ENCODE assay signal across 8 cellular contexts in the genomic region with DNA sequence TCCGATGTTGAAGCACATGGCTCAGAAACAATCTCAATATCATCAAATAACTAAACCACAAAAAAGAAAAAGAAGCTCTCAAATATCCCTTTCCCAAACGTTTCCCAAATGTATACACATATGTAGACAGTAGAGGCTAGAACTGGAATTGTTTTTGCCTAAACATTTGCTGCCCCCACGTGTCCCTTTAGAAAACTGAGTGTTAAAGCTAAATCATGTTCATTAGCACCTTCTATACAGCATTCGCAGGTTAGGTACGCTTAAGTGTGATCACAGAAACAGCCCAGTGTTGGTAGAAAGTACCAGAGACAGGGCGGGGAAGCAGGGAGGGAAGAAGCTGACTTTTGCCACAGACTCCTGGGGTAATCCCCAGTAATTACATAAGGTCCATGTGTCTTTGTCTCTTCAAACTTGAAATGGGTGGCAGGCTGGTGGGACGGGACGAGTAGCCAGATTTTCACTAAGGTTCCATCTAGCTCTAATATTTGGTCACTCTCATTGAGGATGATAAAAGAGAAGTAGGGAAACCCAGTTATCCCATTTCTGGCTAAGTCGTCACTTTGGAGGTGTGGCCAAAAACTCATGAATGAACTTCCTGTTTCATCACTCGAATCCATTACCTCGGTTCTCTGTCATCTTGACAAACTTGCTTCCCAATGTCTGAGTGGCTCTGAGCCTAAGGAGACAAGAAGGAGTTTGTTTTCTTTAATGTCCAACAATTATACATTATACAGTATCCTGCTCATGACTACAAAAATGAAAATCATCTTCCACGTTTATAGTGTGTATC. TPM values are rescaled to one million over a fixed set of nuclear protein-coding genes. Genes with fewer than 3 reads are reported as not detected.
DNase-seq lines count a peak whose midpoint lies in the region; ATAC-seq and TF ChIP-seq lines count a peak whose summit lies in the region.

No MANE protein-coding gene starts in this region.

- DNase-seq in CD4-positive, alpha-beta T cell = no peak
- peak; percentile 69 for DNase-seq in NCI-H1694 treated with DMSO at 0.1 percent for 48 hours (lab: John Stamatoyannopoulos, UW)
- peak; percentile 63 for DNase-seq in WERI-Rb-1
- DNase-seq in iris pigment epithelial cell (ENCODE audit: low read depth) = peak; percentile 59
- no peak for DNase-seq in tibial nerve (ENCODE audit: low spot score in 2 of 2)
- no peak for DNase-seq in thyroid gland

- H3K4me1 ChIP-seq in tibial nerve (peaks cover 0 to 23% (median 7%) of the 10 kb centered on the region in 4 donors), thyroid gland (peaks cover 11 to 16% of the 10 kb centered on the region in 2 donors)

- CTCF ChIA-PET in CD4-positive, alpha-beta T cell (lab: Charles Lee) = interaction anchor here (1.0 to 1.1 kb wide), 2 partner anchors 9 to 20 kb away, joined by 3 read pairs; no protein-coding TSS in a partner anchor

- H3K27ac ChIP-seq in CD4-positive, alpha-beta T cell (ENCODE audit: low read depth, low read length) = no peak overlapping the region
- H3K27ac ChIP-seq in WERI-Rb-1 (no peak overlapping the region), tibial nerve (no peak overlapping the region), thyroid gland (no peak overlapping the region)

- 20 to 25% methylated on average over 12 of the region's 12 CpGs for WGBS in tibial nerve, 2 donors
- WGBS in thyroid gland, 2 donors = 28 to 39% methylated on average over 12 of the region's 12 CpGs

- H3K9me3 Mint-ChIP-seq in CD4-positive, alpha-beta T cell = no peaks in the 10 kb centered on the region

- no peak for TF ChIP-seq CTCF in CD4-positive, alpha-beta T cell (IDR thresholded peaks at IDR 0.05)
- TF ChIP-seq CTCF in WERI-Rb-1 (IDR thresholded peaks at IDR 0.05; ENCODE audit: low read depth, low read length) (peak; percentile 62), tibial nerve (IDR thresholded peaks at IDR 0.05) (peak; percentile 24 to 59 (median 36)), thyroid gland (IDR thresholded peaks at IDR 0.05) (peak in 3 of 6 experiments; percentile 26 to 55 (median 49))

- ATAC-seq in CD4-positive, alpha-beta T cell (ENCODE audit: poor library complexity) = peak; percentile 17
- ATAC-seq in GM18505 (IDR thresholded peaks at IDR 0.05; ENCODE audit: unreplicated experiment) (peak; percentile 42), HG02884 (IDR thresholded peaks at IDR 0.05; ENCODE audit: unreplicated experiment) (peak; percentile 65)

- peaks cover 58% of the 10 kb centered on the region for H3K27me3 ChIP-seq in CD4-positive, alpha-beta T cell (ENCODE audit: control insufficient read depth, insufficient read depth, low read length)
- H3K27me3 ChIP-seq in WERI-Rb-1 (ENCODE audit: insufficient read depth, low read depth, severe bottlenecking) = peaks cover 16% of the 10 kb centered on the region
- H3K27me3 ChIP-seq in tibial nerve = peaks cover 0 to 22% of the 10 kb centered on the region in 2 donors
- peaks cover 7% of the 10 kb centered on the region for H3K27me3 ChIP-seq in thyroid gland

- H3K4me1 Mint-ChIP-seq in CD4-positive, alpha-beta T cell (ENCODE audit: low read depth) = peaks cover 23% of the 10 kb centered on the region

- TF ChIP-seq POLR2A in GM18505 (IDR thresholded peaks at IDR 0.05; ENCODE audit: borderline replicate concordance, extremely low read depth, insufficient read depth, insufficient read length) (no peak), tibial nerve (IDR thresholded peaks at IDR 0.05) (no peak), thyroid gland (IDR thresholded peaks at IDR 0.05) (no peak)

- H3K27ac Mint-ChIP-seq in CD4-positive, alpha-beta T cell = no peak overlapping the region

- intact Hi-C loops in CD4-positive, alpha-beta T cell (cut with DNase I, micrococcal nuclease) = loop anchor here (1.0 to 10.0 kb wide), 5 partner anchors 175 to 1447 kb away; no protein-coding TSS in a partner anchor
- intact Hi-C loops in thyroid gland (cut with DNase I) = loop anchor here (10.0 kb wide), 2 partner anchors 395 to 875 kb away; no protein-coding TSS in a partner anchor

- POLR2A ChIA-PET in CD4-positive, alpha-beta T cell (lab: Charles Lee) = interaction anchor here (0.9 kb wide), 1 partner anchor 9 kb away, joined by 5 read pairs; no protein-coding TSS in a partner anchor

- peak overlapping the region; percentile 35 for H3K4me3 Mint-ChIP-seq in CD4-positive, alpha-beta T cell

- no peak for TF ChIP-seq EP300 in tibial nerve (IDR thresholded peaks at IDR 0.05)

- H3K9me3 ChIP-seq in CD4-positive, alpha-beta T cell (ENCODE audit: control insufficient read depth, low read length) = no peaks in the 10 kb centered on the region
- H3K9me3 ChIP-seq in WERI-Rb-1 (ENCODE audit: severe bottlenecking) = no peaks in the 10 kb centered on the region
- H3K9me3 ChIP-seq in tibial nerve = no peaks in the 10 kb centered on the region
- no peaks in the 10 kb centered on the region for H3K9me3 ChIP-seq in thyroid gland

- no peaks in the 10 kb centered on the region for H3K36me3 Mint-ChIP-seq in CD4-positive, alpha-beta T cell (ENCODE audit: low read depth)

- no peak overlapping the region for H3K4me3 ChIP-seq in WERI-Rb-1 (ENCODE audit: low read depth, low read length)
- H3K4me3 ChIP-seq in tibial nerve = no peak overlapping the region
- H3K4me3 ChIP-seq in thyroid gland (replicated peaks in 1 of 3) = no peak overlapping the region

- no peaks in the 10 kb centered on the region for H3K36me3 ChIP-seq in WERI-Rb-1
- no peaks in the 10 kb centered on the region for H3K36me3 ChIP-seq in tibial nerve
- no peaks in the 10 kb centered on the region for H3K36me3 ChIP-seq in thyroid gland

- H3K27me3 Mint-ChIP-seq in CD4-positive, alpha-beta T cell = peaks cover 70% of the 10 kb centered on the region

RNA-seq across cellular contexts. Expression of a gene that starts 15.0 kb away (rescaled TPM):
- total RNA-seq in CD4-positive, alpha-beta T cell = under 1 TPM in 1 of 2 experiments, not detected in 1; 0.16 TPM
- total RNA-seq in tibial nerve (1 to 10 TPM in 1 of 4 donors, under 1 TPM in 2, not detected in 1; 0.20 to 1.2 (median 0.66) TPM), thyroid gland (under 1 TPM in 2 of 4 donors, not detected in 2; 0.40 to 0.78 TPM)

Comparison
In these comparisons a context has a peak if more than half of its experiments do, and no peak if none do; other contexts are left out.
1. DNase-seq: peak in NCI-H1694 treated with DMSO at 0.1 percent for 48 hours (single experiment), WERI-Rb-1 (single experiment) and iris pigment epithelial cell (single experiment); none in CD4-positive, alpha-beta T cell (0 of 10), tibial nerve (0 of 2) and thyroid gland (0 of 2).
2. Peak in every context shown above with its lines, with median percentiles within 50 percentile points of each other: ATAC-seq.